26 cellular contexts compared by ENCODE assay signal in genomic region chr10:6986927-6987326, GRCh38.
"Had no signal": no experiment of that assay in that cellular context is flagged by ENCODE, and none has a peak within 500 bp of the region (broad histone marks: within the 10 kb centered on the region; RNA-seq: fewer than 3 reads in every experiment).

No MANE protein-coding gene starts in this region.

- H3K9me3 Mint-ChIP-seq: activated T-cell treated with anti-CD3 and anti-CD28 coated beads, Interleukin-2, amount 50 U/mL, for 24 hours; activated T-helper 17 cell treated with anti-CD3 and anti-CD28 coated beads, Interleukin-2, amount 50 U/mL, for 72 hours; stimulated activated naive CD8-positive, alpha-beta T cell treated with anti-CD3 and anti-CD28 coated beads, Interleukin-15, Interleukin-2, amounts not matched to agents 100 ng/mL and 50 ng/mL, for 24 hours had no signal

- FAIRE-seq: astrocyte, endometrium, keratinocyte had no signal

- H3K27ac Mint-ChIP-seq: activated naive CD8-positive, alpha-beta T cell; activated T-cell treated with anti-CD3 and anti-CD28 coated beads, Interleukin-2, amount 50 U/mL, for 24 hours; activated T-helper 17 cell treated with anti-CD3 and anti-CD28 coated beads, Interleukin-2, amount 50 U/mL, for 72 hours; naive thymus-derived CD4-positive, alpha-beta T cell; stimulated activated naive CD8-positive, alpha-beta T cell treated with anti-CD3 and anti-CD28 coated beads, Interleukin-15, Interleukin-2, amounts not matched to agents 100 ng/mL and 50 ng/mL, for 24 hours; WTC11 had no signal

- H3K36me3 Mint-ChIP-seq: activated naive CD8-positive, alpha-beta T cell had no signal

- H3K27me3 Mint-ChIP-seq: activated naive CD8-positive, alpha-beta T cell; activated T-cell treated with anti-CD3 and anti-CD28 coated beads, Interleukin-2, amount 50 U/mL, for 24 hours; activated T-helper 17 cell treated with anti-CD3 and anti-CD28 coated beads, Interleukin-2, amount 50 U/mL, for 72 hours had no signal

- H3K27ac ChIP-seq: adrenal gland, foreskin keratinocyte, neutrophil, ovary, thoracic aorta, upper lobe of left lung had no signal

- DNase-seq: activated CD4-positive, alpha-beta T cell treated with anti-CD3 and anti-CD28 coated beads, Interleukin-2, amount 50 U/mL, for 4 hours; activated CD8-positive, alpha-beta memory T cell treated with anti-CD3 and anti-CD28 coated beads for 24 hours; activated CD8-positive, alpha-beta memory T cell treated with anti-CD3 and anti-CD28 coated beads, Interleukin-2, amount 50 U/mL, for 4 hours; activated naive CD4-positive, alpha-beta T cell; activated T-cell treated with anti-CD3 and anti-CD28 coated beads, Interleukin-2, amount 50 U/mL, for 24 hours; adrenal gland; cerebellar nuclear complex; cortex of kidney; foreskin keratinocyte; naive thymus-derived CD4-positive, alpha-beta T cell; ovary; right cardiac atrium; stimulated activated CD4-positive, alpha-beta T cell treated with anti-CD3 and anti-CD28 coated beads, Interleukin-1b, Interleukin-23, amount 100 ng/mL, for 48 hours; T1000; upper lobe of left lung had no signal

- H3K9me3 ChIP-seq: adrenal gland, neutrophil, ovary, thoracic aorta, upper lobe of left lung had no signal

- H3K4me1 ChIP-seq: adrenal gland, foreskin keratinocyte, upper lobe of left lung had no signal

- H3K4me3 Mint-ChIP-seq: activated naive CD8-positive, alpha-beta T cell; activated T-cell treated with anti-CD3 and anti-CD28 coated beads, Interleukin-2, amount 50 U/mL, for 24 hours; activated T-helper 17 cell treated with anti-CD3 and anti-CD28 coated beads, Interleukin-2, amount 50 U/mL, for 72 hours; naive thymus-derived CD4-positive, alpha-beta T cell; stimulated activated naive CD8-positive, alpha-beta T cell treated with anti-CD3 and anti-CD28 coated beads, Interleukin-15, Interleukin-2, amounts not matched to agents 100 ng/mL and 50 ng/mL, for 24 hours; WTC11 had no signal

- ATAC-seq: activated T-helper 17 cell treated with anti-CD3 and anti-CD28 coated beads, Interleukin-2, amount 50 U/mL, for 72 hours; foreskin keratinocyte; left lobe of liver; naive thymus-derived CD4-positive, alpha-beta T cell; right cardiac atrium; WTC11 had no signal

- H3K36me3 ChIP-seq: adrenal gland, neutrophil, ovary, thoracic aorta, upper lobe of left lung had no signal

- H3K4me3 ChIP-seq: adrenal gland, ovary, skin epidermis, thoracic aorta, upper lobe of left lung had no signal

- H3K27me3 ChIP-seq: adrenal gland, foreskin keratinocyte, neutrophil, ovary, upper lobe of left lung had no signal
